12 cellular contexts compared by ENCODE assay signal in the genomic region with DNA sequence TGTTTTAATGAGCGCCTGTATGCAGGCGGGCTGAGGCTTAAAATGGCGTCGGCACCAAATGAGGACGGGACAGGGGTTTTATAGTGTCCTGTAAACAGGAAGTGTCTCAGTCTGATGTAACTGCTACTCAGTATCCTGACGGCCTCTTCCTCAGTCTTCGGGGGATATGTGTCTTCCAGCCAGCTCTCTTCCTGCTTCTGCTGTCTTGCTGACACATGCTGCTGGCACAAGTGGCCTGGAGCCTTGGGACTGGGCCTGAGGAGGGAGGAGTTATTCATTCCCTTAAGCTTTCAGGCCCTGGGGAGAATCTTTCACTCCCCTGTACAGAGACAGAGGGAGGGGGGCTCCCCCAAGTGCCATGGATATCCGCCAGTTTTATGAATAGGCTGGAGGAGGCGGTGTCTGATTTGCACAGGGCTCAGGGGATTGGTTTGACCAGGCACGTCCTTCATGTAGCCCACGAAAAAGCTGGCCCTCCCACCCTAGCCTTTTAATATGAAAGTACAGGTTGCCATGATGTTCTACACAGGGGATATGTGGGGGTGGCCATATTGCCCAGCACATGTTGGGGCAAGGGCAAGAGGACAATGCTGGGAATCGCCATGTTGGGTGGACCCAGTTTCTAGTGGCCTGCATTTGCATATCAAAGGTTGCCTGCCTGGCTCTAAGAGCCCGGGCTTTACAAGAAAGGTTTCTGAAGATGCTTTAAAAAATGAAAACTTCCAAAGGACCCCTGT. TPM values are rescaled to one million over a fixed set of nuclear protein-coding genes. Genes with fewer than 3 reads are reported as not detected.
DNase-seq lines count a peak whose midpoint lies in the region; ATAC-seq and TF ChIP-seq lines count a peak whose summit lies in the region.
"Had no signal": no experiment of that assay in that cellular context is flagged by ENCODE, and none has a peak within 500 bp of the region (broad histone marks: within the 10 kb centered on the region; RNA-seq: fewer than 3 reads in every experiment).

No MANE protein-coding gene starts in this region.

- H4K20me1 ChIP-seq in BLaER1 treated with 17β-estradiol and CSF1 and Interleukin-3, amounts not matched to agents 10 nM and 100 nM = no peaks in the 10 kb centered on the region

- no peaks in the 10 kb centered on the region for H3K36me3 ChIP-seq in BLaER1 treated with 17β-estradiol and CSF1 and Interleukin-3, amounts not matched to agents 10 nM and 100 nM
- no peaks in the 10 kb centered on the region for H3K36me3 ChIP-seq in mesodermal cell (ENCODE audit: control insufficient read depth, insufficient read depth, low read length)
- H3K36me3 ChIP-seq: thoracic aorta had no signal

- ATAC-seq in HG03354 (IDR thresholded peaks at IDR 0.05; ENCODE audit: poor library complexity, severe bottlenecking, unreplicated experiment) (no peak), GM18861 (IDR thresholded peaks at IDR 0.05; ENCODE audit: unreplicated experiment) (no peak)

- H3K27me3 ChIP-seq in BLaER1 treated with 17β-estradiol and CSF1 and Interleukin-3, amounts not matched to agents 10 nM and 100 nM = no peaks in the 10 kb centered on the region
- H3K27me3 ChIP-seq: dorsolateral prefrontal cortex had no signal

- WGBS in mesodermal cell (ENCODE audit: insufficient coverage in 2 of 2), 2 experiments = 91 to 95% methylated on average over 9 to 11 of the region's 13 CpGs

- H3K9me3 ChIP-seq in BLaER1 treated with 17β-estradiol and CSF1 and Interleukin-3, amounts not matched to agents 10 nM and 100 nM (replicated peaks in 1 of 11) = peaks cover 0 to 11% (median 0%) of the 10 kb centered on the region in 11 experiments; a peak in 6 of 22 replicates
- H3K9me3 ChIP-seq in mesodermal cell (ENCODE audit: control insufficient read depth, low read length) = no peaks in the 10 kb centered on the region
- H3K9me3 ChIP-seq: thoracic aorta had no signal

- no peak overlapping the region for H3K4me3 ChIP-seq in BLaER1 treated with 17β-estradiol and CSF1 and Interleukin-3, amounts not matched to agents 10 nM and 100 nM
- H3K4me3 ChIP-seq in epithelial cell of esophagus (ENCODE audit: low read length) (no peak overlapping the region), mesodermal cell (ENCODE audit: extremely low read depth, insufficient read depth, low read length, poor library complexity, severe bottlenecking) (no peak overlapping the region)
- H3K4me3 ChIP-seq: thoracic aorta had no signal

- peak overlapping the region in 7 of 11 experiments; percentile 38 to 66 (median 47); a peak in 12 of 22 replicates for H3K27ac ChIP-seq in BLaER1 treated with 17β-estradiol and CSF1 and Interleukin-3, amounts not matched to agents 10 nM and 100 nM
- H3K27ac ChIP-seq in mesodermal cell (ENCODE audit: low read depth, low read length, severe bottlenecking) = peak overlapping the region; percentile 52
- H3K27ac ChIP-seq: thoracic aorta had no signal

- peak; percentile 96 for DNase-seq in NCI-H1436 (lab: John Stamatoyannopoulos, UW)
- DNase-seq in epithelial cell of esophagus (ENCODE audit: low read depth) = peak; percentile 19
- no peak for DNase-seq in NCI-H446 (lab: John Stamatoyannopoulos, UW)
- DNase-seq in HT-29 (ENCODE audit: low spot score) = no peak
- DNase-seq: activated B cell treated with CpG ODN at 0.5 μM for 24 hours, NCI-H1092 treated with DMSO at 0.1 percent for 48 hours had no signal

- no peak overlapping the region for H3K9ac ChIP-seq in BLaER1 treated with 17β-estradiol and CSF1 and Interleukin-3, amounts not matched to agents 10 nM and 100 nM

- peak overlapping the region in 9 of 11 experiments; percentile 1 to 48 (median 31); a peak in 12 of 22 replicates for H3K4me2 ChIP-seq in BLaER1 treated with 17β-estradiol and CSF1 and Interleukin-3, amounts not matched to agents 10 nM and 100 nM

- peaks cover 0 to 16% (median 6%) of the 10 kb centered on the region in 10 experiments; a peak in 11 of 20 replicates for H3K4me1 ChIP-seq in BLaER1 treated with 17β-estradiol and CSF1 and Interleukin-3, amounts not matched to agents 10 nM and 100 nM
- peaks cover 4% of the 10 kb centered on the region for H3K4me1 ChIP-seq in mesodermal cell (ENCODE audit: control insufficient read depth, insufficient read depth, low read length, poor library complexity, severe bottlenecking)

- no peak for TF ChIP-seq CTCF in epithelial cell of esophagus (IDR thresholded peaks at IDR 0.05; ENCODE audit: insufficient read depth, low read depth, low read length, missing control alignments)

RNA-seq across cellular contexts. Expression of a gene that starts 19.9 kb away (rescaled TPM):
- 303 TPM for polyA plus RNA-seq in mesodermal cell (2013, experiment 1 of 2)
- 287 TPM for polyA plus RNA-seq in mesodermal cell (2013, experiment 2 of 2)
- total RNA-seq in HT-29 (2014; rRNA removed; shearing (Covaris generic)) = 147 and 154 TPM in 2 replicates

Comparison
In these comparisons a context has a peak if more than half of its experiments do, and no peak if none do; other contexts are left out.
1. DNase-seq: peak in NCI-H1436 (single experiment) and epithelial cell of esophagus (single experiment); none in NCI-H446 (0 of 2) and HT-29 (single experiment).